ENCODE assay signal across 13 cellular contexts in the genomic region with DNA sequence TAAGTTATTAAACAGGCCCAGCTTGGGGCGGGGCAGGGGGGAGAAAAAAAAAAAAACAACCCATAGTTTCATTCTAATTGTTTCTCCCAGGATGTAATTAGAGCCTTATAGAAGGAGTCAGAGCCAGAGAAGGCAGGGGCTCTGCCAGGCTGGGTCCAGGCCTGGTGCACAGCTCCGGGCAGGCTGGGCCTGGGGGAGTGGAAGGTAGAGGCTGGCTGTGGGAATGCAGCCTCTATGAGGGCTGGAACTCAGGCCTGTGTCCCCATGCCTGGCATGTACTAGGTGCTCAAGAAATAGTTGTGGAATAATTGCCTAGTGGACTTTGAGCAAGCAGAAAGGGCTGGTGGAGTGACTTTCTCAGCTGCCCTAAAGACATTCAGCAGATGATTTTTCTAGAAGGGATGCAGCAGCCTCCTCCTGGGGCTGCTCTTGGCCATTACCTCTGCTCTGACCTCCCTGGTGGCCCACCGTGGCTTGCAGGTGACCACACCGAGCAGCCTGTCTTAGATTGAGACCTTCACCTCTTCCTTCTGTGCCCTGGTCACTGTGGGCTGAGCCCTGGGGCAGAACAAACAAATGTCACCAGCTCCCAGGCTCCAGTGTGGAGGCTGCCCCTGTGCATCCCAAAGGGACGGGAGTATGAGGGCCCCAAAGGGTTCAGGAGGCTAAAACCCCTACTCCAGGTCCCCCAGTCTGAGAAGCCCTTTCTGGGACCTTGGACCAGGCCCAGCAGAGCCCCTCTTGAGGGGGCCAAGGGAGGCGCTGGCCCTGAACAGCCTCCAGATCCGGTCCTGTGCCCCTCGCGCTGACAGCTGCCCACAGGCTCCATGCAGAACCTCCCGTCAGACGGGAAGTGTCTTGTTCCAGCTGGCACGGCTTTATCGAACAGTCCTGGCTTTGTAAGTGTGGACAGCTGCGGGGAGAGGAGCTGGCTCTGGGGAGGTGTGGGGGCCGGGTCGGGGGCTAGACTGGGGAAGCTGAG. TPM values are rescaled to one million over a fixed set of nuclear protein-coding genes. Genes with fewer than 3 reads are reported as not detected.
DNase-seq lines count a peak whose midpoint lies in the region; ATAC-seq lines count a peak whose summit lies in the region.
"Had no signal": no experiment of that assay in that cellular context is flagged by ENCODE, and none has a peak within 500 bp of the region (broad histone marks: within the 10 kb centered on the region; RNA-seq: fewer than 3 reads in every experiment).

No MANE protein-coding gene starts in this region.

- intact Hi-C loops in left cardiac atrium (cut with DNase I) (no loop called here), posterior vena cava (cut with DNase I) (no loop called here)

- H3K9ac ChIP-seq in SK-N-MC (ENCODE audit: insufficient read length) = no peak overlapping the region

- peak; percentile 89 to 90 for ATAC-seq in left cardiac atrium
- ATAC-seq in HG02623 (IDR thresholded peaks at IDR 0.05; ENCODE audit: unreplicated experiment) = no peak
- no peak for ATAC-seq in HG02884 (IDR thresholded peaks at IDR 0.05; ENCODE audit: unreplicated experiment)
- ATAC-seq: A549 had no signal

- H3K27ac ChIP-seq in SK-N-MC = peak overlapping the region; percentile 14; the same call in 1 of the 2 replicates

- H3K4me3 ChIP-seq in SK-N-MC = no peak overlapping the region
- H3K4me3 ChIP-seq: A549 had no signal

- peaks cover 13% of the 10 kb centered on the region; the same call in 1 of the 2 replicates for H3K36me3 ChIP-seq in SK-N-MC (ENCODE audit: insufficient read depth, low read length)

- DNase-seq in SHP77 (lab: John Stamatoyannopoulos, UW) (peak; percentile 40 to 73), SHP77 treated with DMSO at 0.1 percent for 48 hours (lab: John Stamatoyannopoulos, UW) (no peak), SK-N-MC (ENCODE audit: low read depth, low spot score) (no peak), left cardiac atrium (peak; percentile 83), posterior vena cava (ENCODE audit: low spot score) (peak; percentile 81), superior temporal gyrus (ENCODE audit: extremely low spot score) (no peak)
- DNase-seq: cortex of kidney, immature natural killer cell, NCI-H2227 treated with DMSO at 0.1 percent for 48 hours had no signal

- H3K9me3 ChIP-seq in SK-N-MC (ENCODE audit: low read depth, low read length) = no peaks in the 10 kb centered on the region

RNA-seq across cellular contexts. Expression of a gene that starts 18.8 kb away (rescaled TPM):
- total RNA-seq in left cardiac atrium (1 to 10 TPM in 1 of 2 donors, under 1 TPM in 1; 0.16 to 2.9 TPM), posterior vena cava (under 1 TPM; 0.46 to 0.57 TPM)
- total RNA-seq: activated CD8-positive, alpha-beta memory T cell treated with anti-CD3 and anti-CD28 coated beads, Interleukin-2, amount 10 ng/mL, durations not matched to agents 7 days and 5 days had no signal

Comparison
In these comparisons a context has a peak if more than half of its experiments do, and no peak if none do; other contexts are left out.
1. DNase-seq: peak in SHP77 (2 of 2), left cardiac atrium (single experiment) and posterior vena cava (single experiment); none in SHP77 treated with DMSO at 0.1 percent for 48 hours (single experiment), SK-N-MC (single experiment) and superior temporal gyrus (single experiment).
2. ATAC-seq: peak in left cardiac atrium (2 of 2); none in HG02623 (single experiment) and HG02884 (single experiment).